Comparison of ENCODE assay signal across 16 cellular contexts in genomic region chr2:48651127-48651526, GRCh38. TPM values are rescaled to one million over a fixed set of nuclear protein-coding genes. Genes with fewer than 3 reads are reported as not detected.
DNase-seq lines count a peak whose midpoint lies in the region; ATAC-seq, FAIRE-seq and TF ChIP-seq lines count a peak whose summit lies in the region.
"Had no signal": no experiment of that assay in that cellular context is flagged by ENCODE, and none has a peak within 500 bp of the region (broad histone marks: within the 10 kb centered on the region; RNA-seq: fewer than 3 reads in every experiment).

No MANE protein-coding gene starts in this region.

- intact Hi-C loops in vagina (cut with DNase I): no loop called here
- intact Hi-C loops in stomach (cut with DNase I; ENCODE audit: low total_unique reads): no loop called here

- H3K4me1 ChIP-seq in vagina (peaks cover 6% of the 10 kb centered on the region), stomach (no peaks in the 10 kb centered on the region)

- WGBS in stomach, 5 donors: 5 to 12% (median 10%) methylated on average over 2 of the region's 2 CpGs

- TF ChIP-seq CTCF in vagina (IDR thresholded peaks at IDR 0.05): no peak
- TF ChIP-seq CTCF in stomach (IDR thresholded peaks at IDR 0.05): no peak

- no peaks in the 10 kb centered on the region for H3K4me1 Mint-ChIP-seq in stimulated activated effector memory CD8-positive, alpha-beta T cell treated with anti-CD3 and anti-CD28 coated beads, Interleukin-12 subunit alpha, Interleukin-12 subunit beta, amount 100 ng/mL, for 72 hours

- H3K4me3 ChIP-seq in SK-N-MC: peak overlapping the region; percentile 21
- H3K4me3 ChIP-seq in vagina: no peak overlapping the region
- H3K4me3 ChIP-seq in stomach: no peak overlapping the region

- TF ChIP-seq EP300 in stomach (IDR thresholded peaks at IDR 0.05): no peak

- no peak for ATAC-seq in stimulated activated effector memory CD8-positive, alpha-beta T cell treated with anti-CD3 and anti-CD28 coated beads, Interleukin-12 subunit alpha, Interleukin-12 subunit beta, amount 100 ng/mL, for 72 hours
- ATAC-seq: activated CD8-positive, alpha-beta T cell treated with anti-CD3 and anti-CD28 coated beads for 36 hours had no signal

- H3K36me3 Mint-ChIP-seq in stimulated activated effector memory CD8-positive, alpha-beta T cell treated with anti-CD3 and anti-CD28 coated beads, Interleukin-12 subunit alpha, Interleukin-12 subunit beta, amount 100 ng/mL, for 72 hours: no peaks in the 10 kb centered on the region

- H3K27ac ChIP-seq in SK-N-MC (peak overlapping the region; percentile 57; the same call in 1 of the 2 replicates), vagina (no peak overlapping the region), stomach (no peak overlapping the region)

- FAIRE-seq in HTR-8/SVneo (lab: Jason Lieb, UNC): no peak

- H3K9me3 Mint-ChIP-seq in stimulated activated effector memory CD8-positive, alpha-beta T cell treated with anti-CD3 and anti-CD28 coated beads, Interleukin-12 subunit alpha, Interleukin-12 subunit beta, amount 100 ng/mL, for 72 hours: no peaks in the 10 kb centered on the region
- H3K9me3 Mint-ChIP-seq: activated CD8-positive, alpha-beta T cell treated with anti-CD3 and anti-CD28 coated beads for 36 hours had no signal

- H3K27ac Mint-ChIP-seq in stimulated activated effector memory CD8-positive, alpha-beta T cell treated with anti-CD3 and anti-CD28 coated beads, Interleukin-12 subunit alpha, Interleukin-12 subunit beta, amount 100 ng/mL, for 72 hours: no peak overlapping the region
- H3K27ac Mint-ChIP-seq: activated CD8-positive, alpha-beta T cell treated with anti-CD3 and anti-CD28 coated beads for 36 hours; progenitor cell of endocrine pancreas had no signal

- H3K4me3 Mint-ChIP-seq in stimulated activated effector memory CD8-positive, alpha-beta T cell treated with anti-CD3 and anti-CD28 coated beads, Interleukin-12 subunit alpha, Interleukin-12 subunit beta, amount 100 ng/mL, for 72 hours: no peak overlapping the region
- H3K4me3 Mint-ChIP-seq: activated CD8-positive, alpha-beta T cell treated with anti-CD3 and anti-CD28 coated beads for 36 hours had no signal

- no peak for TF ChIP-seq POLR2A in vagina (IDR thresholded peaks at IDR 0.05)
- TF ChIP-seq POLR2A in stomach (IDR thresholded peaks at IDR 0.05): no peak

- H3K27me3 ChIP-seq in vagina (no peaks in the 10 kb centered on the region), stomach (no peaks in the 10 kb centered on the region)

- no peak overlapping the region for H3K9ac ChIP-seq in SK-N-MC (ENCODE audit: insufficient read length)

- H3K9me3 ChIP-seq in SK-N-MC (ENCODE audit: low read depth, low read length): no peaks in the 10 kb centered on the region
- H3K9me3 ChIP-seq in vagina: no peaks in the 10 kb centered on the region
- no peaks in the 10 kb centered on the region for H3K9me3 ChIP-seq in stomach

- H3K36me3 ChIP-seq in SK-N-MC (ENCODE audit: insufficient read depth, low read length): no peaks in the 10 kb centered on the region
- H3K36me3 ChIP-seq in vagina: no peaks in the 10 kb centered on the region
- H3K36me3 ChIP-seq in stomach: peaks cover 0 to 5% (median 0%) of the 10 kb centered on the region in 4 donors

- DNase-seq in ELR (ENCODE audit: low read depth) (peak; percentile 14), SK-N-MC (ENCODE audit: low read depth, low spot score) (no peak), fibroblast of gingiva (ENCODE audit: low read depth) (peak; percentile 88), pulmonary artery endothelial cell (ENCODE audit: low read depth, low spot score) (peak; percentile 1), vagina (ENCODE audit: extremely low spot score in 2 of 2) (no peak), HTR-8/SVneo (ENCODE audit: insufficient read length, low spot score) (no peak), stomach (no peak)
- DNase-seq in stimulated activated effector memory CD8-positive, alpha-beta T cell treated with anti-CD3 and anti-CD28 coated beads, Interleukin-12 subunit alpha, Interleukin-12 subunit beta, amount 100 ng/mL, for 72 hours (ENCODE audit: low spot score in 2 of 2): no peak
- DNase-seq: activated CD8-positive, alpha-beta T cell treated with anti-CD3 and anti-CD28 coated beads for 36 hours; effector CD4-positive, alpha-beta T cell; glutamatergic neuron; NCI-H1092; NCI-H2227 treated with DMSO at 0.1 percent for 48 hours had no signal

RNA-seq across cellular contexts. Expression of gene GTF2A1L, which starts 33.5 kb away (rescaled TPM):
- total RNA-seq in pulmonary artery endothelial cell (0.59 and 0.74 TPM in 2 replicates), vagina (12.8 TPM), stomach (100 to 1,000 TPM in 1 of 5 donors, 10 to 100 TPM in 1, 1 to 10 TPM in 2, not detected in 1; 2.2 to 306 (median 12.8) TPM)
- polyA plus RNA-seq in stomach: 1 to 10 TPM in 2 of 3 donors, not detected in 1; 1.8 to 2.4 TPM
- total RNA-seq: activated CD8-positive, alpha-beta T cell treated with anti-CD3 and anti-CD28 coated beads for 36 hours; Daoy; progenitor cell of endocrine pancreas; SK-MEL-5 had no signal

Comparison
In these comparisons a context has a peak if more than half of its experiments do, and no peak if none do; other contexts are left out.
1. DNase-seq: peak in ELR (single experiment), fibroblast of gingiva (single experiment) and pulmonary artery endothelial cell (single experiment); none in SK-N-MC (single experiment), vagina (0 of 2), HTR-8/SVneo (single experiment), stomach (single experiment) and stimulated activated effector memory CD8-positive, alpha-beta T cell treated with anti-CD3 and anti-CD28 coated beads, Interleukin-12 subunit alpha, Interleukin-12 subunit beta, amount 100 ng/mL, for 72 hours (0 of 2).